Comparison of ENCODE assay signal across 19 cellular contexts in the genomic region with DNA sequence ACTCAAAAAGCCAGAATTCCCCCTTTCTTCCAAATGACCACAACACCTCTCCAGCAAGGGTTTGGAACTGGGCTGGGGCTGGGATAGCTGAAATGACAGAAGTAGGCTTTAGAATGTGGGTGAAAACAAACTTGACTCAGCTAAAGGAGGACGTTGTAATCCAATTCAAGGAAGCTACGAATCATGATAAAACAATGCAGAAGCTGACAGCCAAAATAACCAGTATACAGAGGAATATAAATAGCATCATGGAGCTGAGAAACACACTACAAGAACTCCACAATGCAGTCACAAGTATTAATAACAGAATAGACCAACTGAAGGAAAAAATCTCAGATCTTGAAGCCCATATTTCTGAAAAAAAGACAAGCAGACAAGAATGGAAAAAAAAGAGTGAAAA.
DNase-seq lines count a peak whose midpoint lies in the region; ATAC-seq, FAIRE-seq and TF ChIP-seq lines count a peak whose summit lies in the region.
"Had no signal": no experiment of that assay in that cellular context is flagged by ENCODE, and none has a peak within 500 bp of the region (broad histone marks: within the 10 kb centered on the region; RNA-seq: fewer than 3 reads in every experiment).

No MANE protein-coding gene starts in this region.

- in situ Hi-C loops in GM23248 (cut with MboI), result no loop called here

- CTCF ChIA-PET in endothelial cell of umbilical vein (lab: Charles Lee), result no interaction called here

- WGBS in GM23248 (ENCODE audit: low coverage in 1 of 2, low lambda C conversion rate in 2 of 2, missing lambda C conversion rate in 2 of 2), 2 experiments, result 11 to 17% methylated on average over 2 of the region's 2 CpGs

- H3K79me2 ChIP-seq in GM23248 (ENCODE audit: insufficient read depth) (no peaks in the 10 kb centered on the region), endothelial cell of umbilical vein (ENCODE audit: control insufficient read depth, insufficient read depth, low read length) (no peaks in the 10 kb centered on the region)
- H3K79me2 ChIP-seq: parathyroid adenoma had no signal

- H2AFZ ChIP-seq in GM23248 (no peak overlapping the region), endothelial cell of umbilical vein (ENCODE audit: low read depth, low read length) (no peak overlapping the region)
- H2AFZ ChIP-seq: parathyroid adenoma had no signal

- H3K9me1 ChIP-seq in endothelial cell of umbilical vein (replicated peaks; ENCODE audit: control insufficient read depth, extremely low read depth, insufficient read depth, low read length), result no peaks in the 10 kb centered on the region

- FAIRE-seq in endothelial cell of umbilical vein (lab: Jason Lieb, UNC) (no peak), kidney (lab: Jason Lieb, UNC) (no peak)

- H3K4me1 ChIP-seq in GM23248 (ENCODE audit: insufficient read depth) (no peaks in the 10 kb centered on the region), endothelial cell of umbilical vein (ENCODE audit: control insufficient read depth, extremely low read depth, insufficient read depth, low read length) (no peaks in the 10 kb centered on the region), kidney (ENCODE audit: control insufficient read depth in 1 of 2, insufficient read depth in 1 of 2, low read depth in 1 of 2, low read length in 2 of 2) (no peaks in the 10 kb centered on the region)
- H3K4me1 ChIP-seq: gastrocnemius medialis, left lung, parathyroid adenoma had no signal

- H3K27ac ChIP-seq in GM23248 (no peak overlapping the region), endothelial cell of umbilical vein (ENCODE audit: insufficient read depth, low read depth, low read length) (no peak overlapping the region), kidney (ENCODE audit: low read depth in 2 of 2, low read length in 2 of 2) (no peak overlapping the region)
- H3K27ac ChIP-seq: gastrocnemius medialis, left lung, parathyroid adenoma, skin epidermis had no signal

- no peak for TF ChIP-seq POLR2A in endothelial cell of umbilical vein (IDR thresholded peaks at IDR 0.05; ENCODE audit: low read depth, low read length)

- peak; percentile 88 for ATAC-seq in SK-N-SH treated with all-trans-retinoic acid at 6 μM for 48 hours
- ATAC-seq in HG02870 (IDR thresholded peaks at IDR 0.05; ENCODE audit: unreplicated experiment), result no peak
- no peak for ATAC-seq in HG02884 (IDR thresholded peaks at IDR 0.05; ENCODE audit: unreplicated experiment)
- ATAC-seq: gastrocnemius medialis, left lung, Panc1 had no signal

- H3K9me3 ChIP-seq in GM23248 (ENCODE audit: low read depth) (no peaks in the 10 kb centered on the region), endothelial cell of umbilical vein (replicated peaks; ENCODE audit: control insufficient read depth, insufficient read depth, low read length) (no peaks in the 10 kb centered on the region), kidney (ENCODE audit: control insufficient read depth in 1 of 2, low read length in 2 of 2) (peaks cover 0 to 4% of the 10 kb centered on the region in 2 donors)
- H3K9me3 ChIP-seq: gastrocnemius medialis had no signal

- intact Hi-C loops in endothelial cell of umbilical vein (cut with micrococcal nuclease), result no loop called here
- intact Hi-C loops in kidney (cut with DNase I), result no loop called here

- H4K20me1 ChIP-seq in GM23248 (ENCODE audit: insufficient read depth), result no peaks in the 10 kb centered on the region
- H4K20me1 ChIP-seq in endothelial cell of umbilical vein (replicated peaks; ENCODE audit: control insufficient read depth, extremely low read depth, insufficient read depth, low read length), result no peaks in the 10 kb centered on the region

- DNase-seq in GM23248, result peak; percentile 23
- DNase-seq in endothelial cell of umbilical vein (ENCODE audit: low read depth, low spot score), result peak; percentile 53
- DNase-seq in myocyte (ENCODE audit: low read depth), result peak; percentile 62
- DNase-seq in kidney, result no peak
- DNase-seq in NCI-H1105 treated with DMSO at 0.1 percent for 48 hours (lab: John Stamatoyannopoulos, UW), result no peak
- DNase-seq: activated CD4-positive, alpha-beta T cell treated with anti-CD3 and anti-CD28 coated beads, Interleukin-2, amount 50 U/mL, for 1 hour; activated naive CD4-positive, alpha-beta T cell treated with Interleukin-2 at 50 U/mL for 16 hours; effector CD4-positive, alpha-beta T cell; gastrocnemius medialis; left lung; NCI-H2107; stimulated activated CD4-positive, alpha-beta T cell treated with anti-CD3 and anti-CD28 coated beads, Interleukin-4, amount 100 ng/mL, for 1 hour; substantia nigra had no signal

- no peaks in the 10 kb centered on the region for H3K36me3 ChIP-seq in GM23248 (ENCODE audit: low read depth)
- no peaks in the 10 kb centered on the region for H3K36me3 ChIP-seq in endothelial cell of umbilical vein (ENCODE audit: control insufficient read depth in 2 of 2, extremely low read depth in 1 of 2, insufficient read depth in 2 of 2, low read length in 2 of 2)
- H3K36me3 ChIP-seq in kidney (ENCODE audit: control insufficient read depth in 1 of 2, insufficient read depth in 2 of 2, low read length in 2 of 2), result no peaks in the 10 kb centered on the region
- H3K36me3 ChIP-seq: gastrocnemius medialis, left lung had no signal

- H3K9ac ChIP-seq in GM23248 (no peak overlapping the region), endothelial cell of umbilical vein (replicated peaks; ENCODE audit: extremely low read depth, insufficient read depth, low read length) (no peak overlapping the region), kidney (ENCODE audit: low read length in 2 of 2) (no peak overlapping the region)
- H3K9ac ChIP-seq: parathyroid adenoma had no signal

- no peak overlapping the region for H3K4me2 ChIP-seq in GM23248 (ENCODE audit: unreplicated experiment)
- no peak overlapping the region for H3K4me2 ChIP-seq in endothelial cell of umbilical vein (ENCODE audit: insufficient read depth, low read length)

- no TSS peak for BruUV-seq in endothelial cell of umbilical vein (replicated peaks; lab: Mats Ljungman, UMichigan)

- H3K27me3 ChIP-seq in GM23248 (replicated peaks; ENCODE audit: insufficient read depth) (no peaks in the 10 kb centered on the region), endothelial cell of umbilical vein (ENCODE audit: control insufficient read depth in 2 of 2, insufficient read depth in 2 of 2, low read length in 2 of 2) (no peaks in the 10 kb centered on the region)
- H3K27me3 ChIP-seq: gastrocnemius medialis, left lung had no signal

- H3F3A ChIP-seq in GM23248 (ENCODE audit: insufficient read depth), result no peaks in the 10 kb centered on the region

- dilution Hi-C loops in endothelial cell of umbilical vein (cut with MboI; ENCODE audit: extremely low pct_ligation_motif_present, low sequenced_read_pairs), result no loop called here

- POLR2A ChIA-PET in endothelial cell of umbilical vein (lab: Charles Lee), result no interaction called here

- H3K4me3 ChIP-seq in GM23248 (no peak overlapping the region), endothelial cell of umbilical vein (replicated peaks in 1 of 3; ENCODE audit: insufficient read depth in 1 of 3, low read depth in 1 of 3, low read length in 3 of 3) (no peak overlapping the region), kidney (ENCODE audit: low read length in 2 of 2) (no peak overlapping the region)
- H3K4me3 ChIP-seq: gastrocnemius medialis, left lung, skin epidermis had no signal

- no peaks in the 10 kb centered on the region for H3K9me2 ChIP-seq in GM23248 (ENCODE audit: insufficient read depth)

- TF ChIP-seq CTCF in endothelial cell of umbilical vein (IDR thresholded peaks at IDR 0.05; ENCODE audit: extremely low read depth in 1 of 2, insufficient read depth in 1 of 2, low read depth in 1 of 2, low read length in 2 of 2), result no peak
- no peak for TF ChIP-seq CTCF in kidney (IDR thresholded peaks at IDR 0.05; ENCODE audit: borderline replicate concordance, extremely low read depth, insufficient read depth)

TF ChIP-seq in SK-N-SH treated with all-trans-retinoic acid at 6 μM for 48 hours, 23 proteins besides CTCF, POLR2A, EP300 and RAD21 (continues in another document):
- no peak for TF ChIP-seq ZNF8 (CRISPR knock-in tag; IDR thresholded peaks at IDR 0.05)
- TF ChIP-seq PPARA (CRISPR knock-in tag; IDR thresholded peaks at IDR 0.05; ENCODE audit: borderline replicate concordance), result no peak
- TF ChIP-seq SNAI2 (CRISPR knock-in tag; IDR thresholded peaks at IDR 0.05), result no peak
- TF ChIP-seq BACH2 (CRISPR knock-in tag; IDR thresholded peaks at IDR 0.05; ENCODE audit: borderline replicate concordance), result no peak
- no peak for TF ChIP-seq ESRRG (CRISPR knock-in tag; IDR thresholded peaks at IDR 0.05)
- TF ChIP-seq, protein P1, sequence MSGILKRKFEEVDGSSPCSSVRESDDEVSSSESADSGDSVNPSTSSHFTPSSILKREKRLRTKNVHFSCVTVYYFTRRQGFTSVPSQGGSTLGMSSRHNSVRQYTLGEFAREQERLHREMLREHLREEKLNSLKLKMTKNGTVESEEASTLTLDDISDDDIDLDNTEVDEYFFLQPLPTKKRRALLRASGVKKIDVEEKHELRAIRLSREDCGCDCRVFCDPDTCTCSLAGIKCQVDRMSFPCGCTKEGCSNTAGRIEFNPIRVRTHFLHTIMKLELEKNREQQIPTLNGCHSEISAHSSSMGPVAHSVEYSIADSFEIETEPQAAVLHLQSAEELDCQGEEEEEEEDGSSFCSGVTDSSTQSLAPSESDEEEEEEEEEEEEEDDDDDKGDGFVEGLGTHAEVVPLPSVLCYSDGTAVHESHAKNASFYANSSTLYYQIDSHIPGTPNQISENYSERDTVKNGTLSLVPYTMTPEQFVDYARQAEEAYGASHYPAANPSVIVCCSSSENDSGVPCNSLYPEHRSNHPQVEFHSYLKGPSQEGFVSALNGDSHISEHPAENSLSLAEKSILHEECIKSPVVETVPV (CRISPR knock-in tag; IDR thresholded peaks at IDR 0.05), result no peak

TF ChIP-seq in endothelial cell of umbilical vein, 7 proteins besides CTCF, POLR2A, EP300 and RAD21:
- TF ChIP-seq, protein P2, sequence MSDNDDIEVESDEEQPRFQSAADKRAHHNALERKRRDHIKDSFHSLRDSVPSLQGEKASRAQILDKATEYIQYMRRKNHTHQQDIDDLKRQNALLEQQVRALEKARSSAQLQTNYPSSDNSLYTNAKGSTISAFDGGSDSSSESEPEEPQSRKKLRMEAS (IDR thresholded peaks at IDR 0.05; ENCODE audit: insufficient read depth, insufficient read length), result no peak
- peak; percentile 12 for TF ChIP-seq FOS (IDR thresholded peaks at IDR 0.05; ENCODE audit: borderline replicate concordance, insufficient read depth, low read length)
- TF ChIP-seq JUN (IDR thresholded peaks at IDR 0.05; ENCODE audit: borderline replicate concordance, insufficient read depth, insufficient read length, low read depth), result no peak
- no peak for TF ChIP-seq GATA2 (IDR thresholded peaks at IDR 0.05; ENCODE audit: insufficient read depth, insufficient read length, low read depth, low read length)
- TF ChIP-seq EZH2 (IDR thresholded peaks at IDR 0.05; ENCODE audit: borderline replicate concordance, low read depth, low read length, severe bottlenecking), result no peak
- TF ChIP-seq MYC (IDR thresholded peaks at IDR 0.05; ENCODE audit: low read depth, low read length), result no peak

Comparison
In these comparisons a context has a peak if more than half of its experiments do, and no peak if none do; other contexts are left out.
1. DNase-seq: peak in GM23248 (single experiment), endothelial cell of umbilical vein (single experiment) and myocyte (single experiment); none in kidney (single experiment) and NCI-H1105 treated with DMSO at 0.1 percent for 48 hours (single experiment).